In genomic region chr3:156674046-156674910, GRCh38 we compare ENCODE assay signal across 1 cellular context.
TF ChIP-seq lines count a peak whose summit lies in the region.

Gene TIPARP (plus strand): TSS chr3:156674590. CDS start chr3:156677698, 3,108 bp downstream.

TF ChIP-seq in H1, 55 proteins besides CTCF, POLR2A, EP300 and RAD21:
- TF ChIP-seq ATF3 (IDR thresholded peaks at IDR 0.05; ENCODE audit: insufficient read depth, low read depth, low read length) (no peak), E2F6 (IDR thresholded peaks at IDR 0.05) (peak; percentile 46), KDM1A (IDR thresholded peaks at IDR 0.05; ENCODE audit: borderline replicate concordance, low read length) (peak; percentile 45; the same call in 1 of the 2 replicates), CEBPB (IDR thresholded peaks at IDR 0.05; ENCODE audit: low read depth, low read length) (0 out of 2 replicates have a peak, but pooled peaks have one; percentile 0), CREB1 (IDR thresholded peaks at IDR 0.05) (peak; percentile 55), RFX5 (IDR thresholded peaks at IDR 0.05; ENCODE audit: borderline replicate concordance, low read depth, low read length) (no peak), JUND (IDR thresholded peaks at IDR 0.05; ENCODE audit: low read length) (no peak; the same call in 1 of the 2 replicates), SUZ12 (IDR thresholded peaks at IDR 0.05; ENCODE audit: low read length) (peak; percentile 64; the same call in 1 of the 2 replicates), USF2 (IDR thresholded peaks at IDR 0.05; ENCODE audit: low read length) (no peak), SP1 (IDR thresholded peaks at IDR 0.05; ENCODE audit: low read depth, low read length) (no peak), POU5F1 (IDR thresholded peaks at IDR 0.05; ENCODE audit: low read depth, low read length) (no peak), EZH2 (IDR thresholded peaks at IDR 0.05; ENCODE audit: low read depth, low read length, severe bottlenecking) (no peak), ATF2 (IDR thresholded peaks at IDR 0.05; ENCODE audit: low read length) (0 out of 2 replicates have a peak, but pooled peaks have one; percentile 57), BACH1 (IDR thresholded peaks at IDR 0.05; ENCODE audit: low read length) (peak; percentile 96), HDAC2 (IDR thresholded peaks at IDR 0.05; ENCODE audit: borderline replicate concordance in 1 of 2, low read depth in 2 of 2, low read length in 2 of 2) (peak; percentile 99 to 100), SP4 (IDR thresholded peaks at IDR 0.05; ENCODE audit: low read length) (0 out of 2 replicates have a peak, but pooled peaks have one; percentile 81), GABPA (IDR thresholded peaks at IDR 0.05; ENCODE audit: borderline replicate concordance, insufficient read depth, low read length) (no peak), SIN3A (conservative IDR thresholded peaks at IDR 0.05 in 1 of 2, IDR thresholded peaks at IDR 0.05 in 1 of 2; ENCODE audit: low read depth in 1 of 2, low read length in 2 of 2) (peak in 1 of 2 experiments; percentile 66; a peak in 1 of 4 replicates), KDM4A (IDR thresholded peaks at IDR 0.05; ENCODE audit: low read depth, low read length, severe bottlenecking) (peak; percentile 79), SIX5 (IDR thresholded peaks at IDR 0.05; ENCODE audit: low read depth, low read length) (no peak), POLR2AphosphoS5 (IDR thresholded peaks at IDR 0.05; ENCODE audit: low read depth, low read length) (peak; percentile 87), MAX (IDR thresholded peaks at IDR 0.05) (peak; percentile 42), CTBP2 (IDR thresholded peaks at IDR 0.05; ENCODE audit: borderline replicate concordance, insufficient read depth, insufficient read length, low read length) (peak; percentile 82), TAF7 (optimal IDR thresholded peaks at IDR 0.05; ENCODE audit: borderline replicate concordance, low read depth, low read length) (peak; percentile 87), NRF1 (IDR thresholded peaks at IDR 0.05; ENCODE audit: low read depth, low read length) (peak; percentile 31; the same call in 1 of the 2 replicates), BRCA1 (IDR thresholded peaks at IDR 0.05; ENCODE audit: low read depth, low read length) (no peak), ASH2L (IDR thresholded peaks at IDR 0.05; ENCODE audit: low read length) (peak; percentile 33), YY1 (IDR thresholded peaks at IDR 0.05; ENCODE audit: low read depth, low read length) (peak; percentile 22; the same call in 1 of the 2 replicates), RXRA (IDR thresholded peaks at IDR 0.05; ENCODE audit: insufficient read depth, low read depth, low read length) (no peak), RBBP5 (IDR thresholded peaks at IDR 0.05; ENCODE audit: borderline replicate concordance, low read depth, low read length) (peak; percentile 66; the same call in 1 of the 2 replicates), KDM5A (IDR thresholded peaks at IDR 0.05; ENCODE audit: low read length) (no peak), CHD7 (IDR thresholded peaks at IDR 0.05; ENCODE audit: insufficient replicate concordance, low read length) (no peak), TCF12 (IDR thresholded peaks at IDR 0.05; ENCODE audit: low read depth, low read length) (0 out of 2 replicates have a peak, but pooled peaks have one; percentile 66), TAF1 (IDR thresholded peaks at IDR 0.05; ENCODE audit: low read depth, low read length) (peak; percentile 87), PHF8 (conservative IDR thresholded peaks at IDR 0.05; ENCODE audit: low read depth, low read length) (peak; percentile 67), SRF (IDR thresholded peaks at IDR 0.05; ENCODE audit: low read depth, low read length) (no peak), TBP (IDR thresholded peaks at IDR 0.05; ENCODE audit: low read depth, low read length) (peak; percentile 84; the same call in 1 of the 2 replicates)
